Comparison of ENCODE assay signal across 11 cellular contexts in genomic region chr1:162873671-162874666, GRCh38. TPM values are rescaled to one million over a fixed set of nuclear protein-coding genes. Genes with fewer than 3 reads are reported as not detected.
DNase-seq lines count a peak whose midpoint lies in the region; ATAC-seq and TF ChIP-seq lines count a peak whose summit lies in the region.
"Had no signal": no experiment of that assay in that cellular context is flagged by ENCODE, and none has a peak within 500 bp of the region (broad histone marks: within the 10 kb centered on the region; RNA-seq: fewer than 3 reads in every experiment).

No MANE protein-coding gene starts in this region.

- peaks cover 7% of the 10 kb centered on the region for H3K9me3 ChIP-seq in endodermal cell (ENCODE audit: control insufficient read depth, low read length)
- no peaks in the 10 kb centered on the region for H3K9me3 ChIP-seq in parathyroid adenoma (ENCODE audit: control insufficient read depth, low read length)

- peaks cover 2% of the 10 kb centered on the region for H3K36me3 Mint-ChIP-seq in endodermal cell (ENCODE audit: low read depth)
- H3K36me3 Mint-ChIP-seq in activated CD8-positive, alpha-beta T cell treated with anti-CD3 and anti-CD28 coated beads, Interleukin-2, amount 10 ng/mL, durations not matched to agents 7 days and 5 days (ENCODE audit: low read depth) = no peaks in the 10 kb centered on the region

- H3K4me3 ChIP-seq in endodermal cell (ENCODE audit: low read length) (no peak overlapping the region), parathyroid adenoma (ENCODE audit: low read depth, low read length) (no peak overlapping the region), lower leg skin (ENCODE audit: low read depth, poor library complexity, severe bottlenecking) (no peak overlapping the region)

- H3K9ac ChIP-seq in endodermal cell (ENCODE audit: extremely low read depth, low read length, poor library complexity, severe bottlenecking) (no peak overlapping the region), parathyroid adenoma (no peak overlapping the region)

- WGBS in endodermal cell (ENCODE audit: insufficient coverage in 1 of 2, insufficient read length in 1 of 2), 2 experiments = 86 to 89% methylated on average over 4 to 8 of the region's 8 CpGs
- WGBS in lower leg skin, 2 donors = 83 to 86% methylated on average over 8 of the region's 8 CpGs

- H3K4me1 Mint-ChIP-seq in endodermal cell = peaks cover 5% of the 10 kb centered on the region
- no peaks in the 10 kb centered on the region for H3K4me1 Mint-ChIP-seq in activated CD8-positive, alpha-beta T cell treated with anti-CD3 and anti-CD28 coated beads, Interleukin-2, amount 10 ng/mL, durations not matched to agents 7 days and 5 days (ENCODE audit: low read depth)
- H3K4me1 Mint-ChIP-seq: naive B cell had no signal

- H3K4me1 ChIP-seq in endodermal cell (ENCODE audit: control insufficient read depth, insufficient read depth, low read length) = no peaks in the 10 kb centered on the region
- no peaks in the 10 kb centered on the region for H3K4me1 ChIP-seq in parathyroid adenoma

- H3K27me3 ChIP-seq in endodermal cell (ENCODE audit: control insufficient read depth, insufficient read depth, low read length, poor library complexity, severe bottlenecking) = no peaks in the 10 kb centered on the region
- H3K27me3 ChIP-seq in parathyroid adenoma (ENCODE audit: control insufficient read depth, insufficient read depth, low read length) = no peaks in the 10 kb centered on the region

- H3K79me2 ChIP-seq in parathyroid adenoma = no peaks in the 10 kb centered on the region

- peaks cover 1% of the 10 kb centered on the region for H3K27me3 Mint-ChIP-seq in endodermal cell (ENCODE audit: insufficient read depth)
- peaks cover 28% of the 10 kb centered on the region for H3K27me3 Mint-ChIP-seq in activated CD8-positive, alpha-beta T cell treated with anti-CD3 and anti-CD28 coated beads, Interleukin-2, amount 10 ng/mL, durations not matched to agents 7 days and 5 days (ENCODE audit: low read depth)

- CTCF ChIA-PET in activated CD8-positive, alpha-beta T cell treated with anti-CD3 and anti-CD28 coated beads, Interleukin-2, amount 10 ng/mL, durations not matched to agents 7 days and 5 days (lab: Charles Lee) = no interaction called here

- no peak overlapping the region for H3K4me2 ChIP-seq in parathyroid adenoma (ENCODE audit: low read length)

- TF ChIP-seq POLR2A in lower leg skin (IDR thresholded peaks at IDR 0.05) = no peak

- H3K9me3 Mint-ChIP-seq in endodermal cell = peaks cover 26% of the 10 kb centered on the region
- H3K9me3 Mint-ChIP-seq in activated CD8-positive, alpha-beta T cell treated with anti-CD3 and anti-CD28 coated beads, Interleukin-2, amount 10 ng/mL, durations not matched to agents 7 days and 5 days (ENCODE audit: insufficient read depth) = peaks cover 5% of the 10 kb centered on the region

- TF ChIP-seq CTCF in endodermal cell (conservative IDR thresholded peaks at IDR 0.05) (peak; percentile 60), parathyroid adenoma (IDR thresholded peaks at IDR 0.05) (no peak), lower leg skin (IDR thresholded peaks at IDR 0.05) (no peak)

- intact Hi-C loops in lower leg skin (cut with DNase I; ENCODE audit: low total_unique reads) = no loop called here

- H3K27ac ChIP-seq in endodermal cell (ENCODE audit: low read depth, low read length) (no peak overlapping the region), parathyroid adenoma (no peak overlapping the region)

- POLR2A ChIA-PET in activated CD8-positive, alpha-beta T cell treated with anti-CD3 and anti-CD28 coated beads, Interleukin-2, amount 10 ng/mL, durations not matched to agents 7 days and 5 days (lab: Charles Lee) = interaction anchor here (0.5 kb wide), 1 partner anchor 311 kb away, joined by 3 read pairs; no protein-coding TSS in a partner anchor

- no peak for ATAC-seq in GM19467 (IDR thresholded peaks at IDR 0.05; ENCODE audit: unreplicated experiment)
- no peak for ATAC-seq in activated CD8-positive, alpha-beta T cell treated with anti-CD3 and anti-CD28 coated beads, Interleukin-2, amount 10 ng/mL, durations not matched to agents 7 days and 5 days
- ATAC-seq: activated T-cell treated with anti-CD3 and anti-CD28 coated beads, Interleukin-2, amount 50 U/mL, for 4 hours had no signal

- peak overlapping the region; percentile 11 for H2AFZ ChIP-seq in parathyroid adenoma

- peak; percentile 93 for DNase-seq in ELR (ENCODE audit: low read depth)
- peak; percentile 93 for DNase-seq in NCI-H748 (lab: John Stamatoyannopoulos, UW; ENCODE audit: unreplicated experiment)
- DNase-seq in endodermal cell = no peak
- DNase-seq in NCI-H1694 (lab: John Stamatoyannopoulos, UW) = no peak
- no peak for DNase-seq in lower leg skin (ENCODE audit: low spot score in 2 of 2)
- DNase-seq in activated CD8-positive, alpha-beta T cell treated with anti-CD3 and anti-CD28 coated beads, Interleukin-2, amount 10 ng/mL, durations not matched to agents 7 days and 5 days = no peak
- DNase-seq: activated T-cell treated with anti-CD3 and anti-CD28 coated beads, Interleukin-2, amount 50 U/mL, for 4 hours; naive B cell; NCI-H1105 had no signal

- H3K27ac Mint-ChIP-seq in endodermal cell = no peak overlapping the region
- no peak overlapping the region for H3K27ac Mint-ChIP-seq in activated CD8-positive, alpha-beta T cell treated with anti-CD3 and anti-CD28 coated beads, Interleukin-2, amount 10 ng/mL, durations not matched to agents 7 days and 5 days
- H3K27ac Mint-ChIP-seq: naive B cell had no signal

- no peaks in the 10 kb centered on the region for H3K36me3 ChIP-seq in endodermal cell (ENCODE audit: control insufficient read depth, insufficient read depth, low read length)
- H3K36me3 ChIP-seq in parathyroid adenoma (ENCODE audit: control insufficient read depth, insufficient read depth, low read length) = no peaks in the 10 kb centered on the region

- no peak overlapping the region for H3K4me3 Mint-ChIP-seq in endodermal cell
- H3K4me3 Mint-ChIP-seq in activated CD8-positive, alpha-beta T cell treated with anti-CD3 and anti-CD28 coated beads, Interleukin-2, amount 10 ng/mL, durations not matched to agents 7 days and 5 days = no peak overlapping the region
- H3K4me3 Mint-ChIP-seq: activated T-cell treated with anti-CD3 and anti-CD28 coated beads, Interleukin-2, amount 50 U/mL, for 4 hours; naive B cell had no signal

RNA-seq across cellular contexts. Expression of gene CCDC190, which starts 13.0 kb away (rescaled TPM):
- total RNA-seq in endodermal cell (not detected), lower leg skin (not detected)
- polyA plus RNA-seq in endodermal cell (2013, experiment 1 of 2) = not detected
- polyA plus RNA-seq in endodermal cell (2013, experiment 2 of 2) = not detected
- total RNA-seq in activated CD8-positive, alpha-beta T cell treated with anti-CD3 and anti-CD28 coated beads, Interleukin-2, amount 10 ng/mL, durations not matched to agents 7 days and 5 days = not detected
- total RNA-seq: activated T-cell treated with anti-CD3 and anti-CD28 coated beads, Interleukin-2, amount 50 U/mL, for 4 hours had no signal

Comparison
In these comparisons a context has a peak if more than half of its experiments do, and no peak if none do; other contexts are left out.
1. DNase-seq: peak in ELR (single experiment) and NCI-H748 (single experiment); none in endodermal cell (single experiment), NCI-H1694 (single experiment), lower leg skin (0 of 2) and activated CD8-positive, alpha-beta T cell treated with anti-CD3 and anti-CD28 coated beads, Interleukin-2, amount 10 ng/mL, durations not matched to agents 7 days and 5 days (single experiment).